In genomic region chr2:149575277-149575676, GRCh38 we compare ENCODE assay signal across 1 cellular context.
TF ChIP-seq lines count a peak whose summit lies in the region.

No MANE protein-coding gene starts in this region.

TF ChIP-seq in K562, 482 proteins besides CTCF, POLR2A, EP300 and RAD21:
- TF ChIP-seq SETDB1 (IDR thresholded peaks at IDR 0.05; ENCODE audit: low read length): no peak
- TF ChIP-seq RBM39 (optimal IDR thresholded peaks at IDR 0.05; ENCODE audit: low read depth, low read length): no peak
- TF ChIP-seq PCBP1 (IDR thresholded peaks at IDR 0.05; ENCODE audit: low read depth, low read length, poor library complexity, severe bottlenecking): peak; percentile 53
- no peak for TF ChIP-seq ZBTB2 (IDR thresholded peaks at IDR 0.05)
- peak; percentile 46 for TF ChIP-seq HNRNPK (IDR thresholded peaks at IDR 0.05; ENCODE audit: low read depth, low read length, poor library complexity, severe bottlenecking)
- TF ChIP-seq, protein P1, sequence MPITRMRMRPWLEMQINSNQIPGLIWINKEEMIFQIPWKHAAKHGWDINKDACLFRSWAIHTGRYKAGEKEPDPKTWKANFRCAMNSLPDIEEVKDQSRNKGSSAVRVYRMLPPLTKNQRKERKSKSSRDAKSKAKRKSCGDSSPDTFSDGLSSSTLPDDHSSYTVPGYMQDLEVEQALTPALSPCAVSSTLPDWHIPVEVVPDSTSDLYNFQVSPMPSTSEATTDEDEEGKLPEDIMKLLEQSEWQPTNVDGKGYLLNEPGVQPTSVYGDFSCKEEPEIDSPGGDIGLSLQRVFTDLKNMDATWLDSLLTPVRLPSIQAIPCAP (CRISPR knock-in tag; IDR thresholded peaks at IDR 0.05; ENCODE audit: borderline replicate concordance): no peak
- no peak for TF ChIP-seq TAL1 (IDR thresholded peaks at IDR 0.05)
- TF ChIP-seq ZKSCAN8 (CRISPR knock-in tag; IDR thresholded peaks at IDR 0.05): no peak
- no peak for TF ChIP-seq KDM5B (IDR thresholded peaks at IDR 0.05; ENCODE audit: insufficient replicate concordance, low read depth, low read length)
